Comparison of ENCODE assay signal across 8 cellular contexts in the genomic region with DNA sequence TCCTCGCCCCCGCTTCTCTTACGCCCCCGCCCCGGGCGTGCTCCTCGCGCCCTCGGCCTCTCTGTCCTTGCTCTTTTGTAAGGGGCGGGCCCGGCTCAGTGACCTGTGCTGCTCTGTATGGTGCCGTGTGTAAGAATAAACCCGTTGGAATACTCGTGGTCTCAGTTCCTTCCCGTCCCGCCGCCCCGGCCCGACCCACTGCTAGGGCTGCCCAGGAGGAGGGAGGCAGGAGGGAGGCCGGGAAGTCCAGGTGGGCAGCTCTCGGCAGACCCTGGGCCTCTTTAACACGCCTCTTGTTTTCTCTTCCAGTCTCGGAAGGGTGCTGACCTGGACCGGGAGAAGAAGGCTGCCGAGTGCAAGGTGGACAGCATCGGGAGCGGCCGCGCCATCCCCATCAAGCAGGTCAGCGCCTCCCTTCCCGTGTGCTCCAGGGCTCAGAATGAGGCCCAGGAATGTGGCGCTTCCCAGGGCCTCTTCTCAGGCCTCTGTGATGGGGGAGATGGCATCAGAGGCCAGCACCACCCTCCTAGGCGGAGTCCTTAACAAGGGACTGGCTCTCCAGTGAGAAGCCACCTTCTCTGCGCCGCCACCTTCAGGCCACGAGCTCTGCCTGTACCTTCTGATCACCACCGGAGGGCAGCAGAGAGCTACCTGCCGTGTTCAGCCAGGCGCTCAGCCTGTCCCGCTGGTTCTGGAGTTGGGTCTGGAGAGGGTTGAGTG. TPM values are rescaled to one million over a fixed set of nuclear protein-coding genes. Genes with fewer than 3 reads are reported as not detected.
DNase-seq lines count a peak whose midpoint lies in the region; ATAC-seq, FAIRE-seq and TF ChIP-seq lines count a peak whose summit lies in the region.

No MANE protein-coding gene starts in this region.

- H3K27ac ChIP-seq in A549: no peak overlapping the region

- FAIRE-seq in A549 (lab: Jason Lieb, UNC): peak; percentile 59

- no peak for TF ChIP-seq EP300 in A549 (IDR thresholded peaks at IDR 0.05)

- TF ChIP-seq CTCF in A549 (IDR thresholded peaks at IDR 0.05): peak; percentile 97

- no peaks in the 10 kb centered on the region for H3K4me1 ChIP-seq in A549

- no peak overlapping the region for H3K4me2 ChIP-seq in A549

- ATAC-seq in A549: peak; percentile 90 to 96
- ATAC-seq in GM18519 (IDR thresholded peaks at IDR 0.05; ENCODE audit: low FRiP score, unreplicated experiment): peak; percentile 69
- ATAC-seq in HG03135 (IDR thresholded peaks at IDR 0.05; ENCODE audit: unreplicated experiment): peak; percentile 93

- 74% methylated on average over 35 of the region's 40 CpGs for WGBS in A549 (ENCODE audit: missing lambda C conversion rate)

- peak; percentile 85 to 94 for DNase-seq in A549 (ENCODE audit: low read depth in 1 of 2, low spot score in 1 of 2)
- peak; percentile 51 for DNase-seq in NCI-H345 treated with DMSO at 0.1 percent for 48 hours (lab: John Stamatoyannopoulos, UW; ENCODE audit: unreplicated experiment)
- peak; percentile 67 for DNase-seq in activated CD4-positive, CD25-positive, alpha-beta regulatory T cell treated with anti-CD3 and anti-CD28 coated beads, Interleukin-2, amount 50 U/mL, for 16 hours (ENCODE audit: low read depth, low spot score)
- peak; percentile 75 for DNase-seq in central memory CD4-positive, alpha-beta T cell
- peak; percentile 84 for DNase-seq in kidney tubule cell (ENCODE audit: low spot score)
- DNase-seq in stimulated activated CD4-positive, alpha-beta T cell treated with anti-CD3 and anti-CD28 coated beads, Interleukin-4, amount 100 ng/mL, for 1 hour: peak; percentile 83

- H3K4me3 ChIP-seq in A549: no peak overlapping the region

- CTCF ChIA-PET in A549 (lab: Yijun Ruan, JAX): interaction anchor here (0.6 to 5.0 kb wide), 53 partner anchors 8 to 181 kb away, joined by 3 to 63 read pairs (median 5); partner anchors contain the start of genes ABCB8, CHPF2, GBX1 and TMUB1

- POLR2A ChIA-PET in A549 (lab: Yijun Ruan, JAX): interaction anchor here (1.0 kb wide), 1 partner anchor 109 kb away, joined by 3 read pairs; the partner anchor contains the start of gene CHPF2

- H3K9me3 ChIP-seq in A549: no peaks in the 10 kb centered on the region

- TF ChIP-seq POLR2A in A549 (IDR thresholded peaks at IDR 0.05; ENCODE audit: low read length): no peak

- TF ChIP-seq RAD21 in A549 (conservative IDR thresholded peaks at IDR 0.05 in 1 of 2, IDR thresholded peaks at IDR 0.05 in 1 of 2): peak; percentile 85 to 87

TF ChIP-seq in A549, 52 proteins besides CTCF, POLR2A, EP300 and RAD21:
- peak; percentile 80 for TF ChIP-seq SMC3 (IDR thresholded peaks at IDR 0.05)
- TF ChIP-seq, protein P1, sequence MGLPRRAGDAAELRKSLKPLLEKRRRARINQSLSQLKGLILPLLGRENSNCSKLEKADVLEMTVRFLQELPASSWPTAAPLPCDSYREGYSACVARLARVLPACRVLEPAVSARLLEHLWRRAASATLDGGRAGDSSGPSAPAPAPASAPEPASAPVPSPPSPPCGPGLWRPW (IDR thresholded peaks at IDR 0.05): no peak
- TF ChIP-seq, protein P2, sequence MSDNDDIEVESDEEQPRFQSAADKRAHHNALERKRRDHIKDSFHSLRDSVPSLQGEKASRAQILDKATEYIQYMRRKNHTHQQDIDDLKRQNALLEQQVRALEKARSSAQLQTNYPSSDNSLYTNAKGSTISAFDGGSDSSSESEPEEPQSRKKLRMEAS (IDR thresholded peaks at IDR 0.05): peak; percentile 47
TF ChIP-seq in A549: peak in this region for 2.

RNA-seq across cellular contexts. Expression of gene AGAP3, which starts 37.4 kb away (rescaled TPM):
- polyA plus RNA-seq in A549 (2011; rRNA removed) (33.8 and 34.1 TPM in 2 replicates), A549 (2017; fragmentation: RNase III; extraction: RNeasy Plus Mini Kit Qiagen cat#74134 plus additional on column Dnase treatment) (42.6 to 45.9 TPM (median 43.1 TPM) in 3 replicates)
- 90.2 and 106 TPM in 2 replicates for polyA plus RNA-seq in A549 (2012; cell fraction: cytosol; rRNA removed)
- 233 and 266 TPM in 2 replicates for polyA plus RNA-seq in A549 (2012; cell fraction: nucleus; rRNA removed)
- polyA minus RNA-seq in A549 (2011; rRNA and poly(A)+ RNA removed): 30.9 and 37.2 TPM in 2 replicates

RNA-seq across cellular contexts. Expression of gene TMUB1, which starts 40.4 kb away (rescaled TPM):
- polyA plus RNA-seq in A549 (2011; rRNA removed) (12.4 and 14.0 TPM in 2 replicates), A549 (2017; fragmentation: RNase III; extraction: RNeasy Plus Mini Kit Qiagen cat#74134 plus additional on column Dnase treatment) (31.5 to 37.7 TPM (median 37.3 TPM) in 3 replicates)
- 45.5 and 65.8 TPM in 2 replicates for polyA plus RNA-seq in A549 (2012; cell fraction: cytosol; rRNA removed)
- polyA plus RNA-seq in A549 (2012; cell fraction: nucleus; rRNA removed): 65.1 and 82.1 TPM in 2 replicates
- 4.1 and 6.0 TPM in 2 replicates for polyA minus RNA-seq in A549 (2011; rRNA and poly(A)+ RNA removed)

RNA-seq across cellular contexts. Expression of gene FASTK, which starts 43.0 kb away (rescaled TPM):
- 38.5 and 51.7 TPM in 2 replicates for polyA plus RNA-seq in A549 (2011; rRNA removed)
- polyA plus RNA-seq in A549 (2012; cell fraction: cytosol; rRNA removed): 105 and 138 TPM in 2 replicates
- 515 and 603 TPM in 2 replicates for polyA plus RNA-seq in A549 (2012; cell fraction: nucleus; rRNA removed)
- 66.0 to 78.6 TPM (median 72.4 TPM) in 3 replicates for polyA plus RNA-seq in A549 (2017; fragmentation: RNase III; extraction: RNeasy Plus Mini Kit Qiagen cat#74134 plus additional on column Dnase treatment)
- polyA minus RNA-seq in A549 (2011; rRNA and poly(A)+ RNA removed): 49.4 and 58.9 TPM in 2 replicates

RNA-seq across cellular contexts. Expression of gene GBX1, which starts 43.8 kb away (rescaled TPM):
- polyA plus RNA-seq in A549 (2011; rRNA removed): not detected in 2 replicates
- not detected in 2 replicates for polyA plus RNA-seq in A549 (2012; cell fraction: cytosol; rRNA removed)
- polyA plus RNA-seq in A549 (2012; cell fraction: nucleus; rRNA removed): 0.12 TPM in 1 of 2 replicates, not detected in the other
- not detected in 3 replicates for polyA plus RNA-seq in A549 (2017; fragmentation: RNase III; extraction: RNeasy Plus Mini Kit Qiagen cat#74134 plus additional on column Dnase treatment)
- polyA minus RNA-seq in A549 (2011; rRNA and poly(A)+ RNA removed): not detected in 2 replicates
